Comparison of ENCODE assay signal across 24 cellular contexts in genomic region chr1:204360314-204360713, GRCh38. TPM values are rescaled to one million over a fixed set of nuclear protein-coding genes. Genes with fewer than 3 reads are reported as not detected.
DNase-seq lines count a peak whose midpoint lies in the region; ATAC-seq and TF ChIP-seq lines count a peak whose summit lies in the region.
"Had no signal": no experiment of that assay in that cellular context is flagged by ENCODE, and none has a peak within 500 bp of the region (broad histone marks: within the 10 kb centered on the region; RNA-seq: fewer than 3 reads in every experiment).

No MANE protein-coding gene starts in this region.

- DNase-seq in GM23248 (no peak), NT2/D1 (ENCODE audit: low read depth, low spot score) (no peak), chondrocyte (ENCODE audit: low spot score) (no peak), neural progenitor cell (ENCODE audit: low spot score) (no peak), Calu3 (no peak), head of caudate nucleus (no peak)
- DNase-seq: activated CD4-positive, alpha-beta T cell treated with anti-CD3 and anti-CD28 coated beads, Interleukin-2, amount 50 U/mL, for 4 hours; cortex of kidney; effector memory CD8-positive, alpha-beta T cell; islet precursor cell; NCI-H748 treated with DMSO at 0.1 percent for 48 hours; stimulated activated CD4-positive, alpha-beta T cell treated with anti-CD3 and anti-CD28 coated beads, Interleukin-12 subunit alpha, Interleukin-12 subunit beta, amount 100 ng/mL, for 4 hours; stimulated activated CD4-positive, alpha-beta T cell treated with anti-CD3 and anti-CD28 coated beads, Interleukin-2, amount 100 ng/mL, for 48 hours; stomach; T-cell; thyroid gland had no signal

- no TSS peak for BruUV-seq in Calu3 (replicated peaks; lab: Mats Ljungman, UMichigan)

- H3K4me3 ChIP-seq in GM23248 = no peak overlapping the region
- H3K4me3 ChIP-seq in NT2/D1 (ENCODE audit: insufficient read length, low read depth) = no peak overlapping the region
- H3K4me3 ChIP-seq in neural progenitor cell = no peak overlapping the region
- H3K4me3 ChIP-seq: left lung, SJSA1, thyroid gland had no signal

- no peak overlapping the region for H3K4me3 Mint-ChIP-seq in chondrocyte (ENCODE audit: unreplicated experiment)
- peak overlapping the region; percentile 21 for H3K4me3 Mint-ChIP-seq in neural progenitor cell
- H3K4me3 Mint-ChIP-seq in Calu3 (ENCODE audit: low read depth, unreplicated experiment) = no peak overlapping the region
- H3K4me3 Mint-ChIP-seq: activated naive CD4-positive, alpha-beta T cell treated with anti-CD3 and anti-CD28 coated beads for 36 hours; effector memory CD8-positive, alpha-beta T cell; T-cell had no signal

- peak; percentile 4 for TF ChIP-seq CTCF in chondrocyte (IDR thresholded peaks at IDR 0.05)
- TF ChIP-seq CTCF in neural progenitor cell (IDR thresholded peaks at IDR 0.05) = no peak
- TF ChIP-seq CTCF in Calu3 (IDR thresholded peaks at IDR 0.05; ENCODE audit: unreplicated experiment) = no peak

- intact Hi-C loops in Calu3 (cut with micrococcal nuclease; ENCODE audit: unreplicated experiment) = loop anchor here (5.0 kb wide), 1 partner anchor 498 kb away; the partner anchor contains the start of gene SNRPE
- intact Hi-C loops in head of caudate nucleus (cut with DNase I) = loop anchor here (5.0 to 10.0 kb wide), 4 partner anchors 103 to 496 kb away; partner anchors contain the start of genes GOLT1A and SNRPE

- no peaks in the 10 kb centered on the region for H3K27me3 ChIP-seq in GM23248 (replicated peaks; ENCODE audit: insufficient read depth)
- peaks cover 34% of the 10 kb centered on the region for H3K27me3 ChIP-seq in NT2/D1 (ENCODE audit: insufficient read depth, insufficient read length)
- peaks cover 31% of the 10 kb centered on the region for H3K27me3 ChIP-seq in neural progenitor cell
- H3K27me3 ChIP-seq: SJSA1, thyroid gland had no signal

- in situ Hi-C loops in GM23248 (cut with MboI) = loop anchor here (5.0 to 10.0 kb wide), 2 partner anchors 193 to 496 kb away; partner anchors contain the start of genes REN and SNRPE

- ATAC-seq in GM19328 (IDR thresholded peaks at IDR 0.05; ENCODE audit: unreplicated experiment) = no peak
- ATAC-seq: effector memory CD8-positive, alpha-beta T cell; HCT116; left lung; T-cell had no signal

- 62 to 86% methylated on average over 3 to 4 of the region's 4 CpGs for WGBS in GM23248 (ENCODE audit: low coverage in 1 of 2, low lambda C conversion rate in 2 of 2, missing lambda C conversion rate in 2 of 2), 2 experiments

- H3K4me1 Mint-ChIP-seq in chondrocyte (ENCODE audit: low read depth) (peaks cover 8% of the 10 kb centered on the region), neural progenitor cell (peaks cover 61% of the 10 kb centered on the region), Calu3 (ENCODE audit: low read depth, unreplicated experiment) (peaks cover 34% of the 10 kb centered on the region)

- H3K4me1 ChIP-seq in GM23248 (ENCODE audit: insufficient read depth) (peaks cover 12% of the 10 kb centered on the region), NT2/D1 (ENCODE audit: insufficient read depth, insufficient read length) (peaks cover 16% of the 10 kb centered on the region), neural progenitor cell (peaks cover 31% of the 10 kb centered on the region)

- H4K20me1 ChIP-seq in GM23248 (ENCODE audit: insufficient read depth) (no peaks in the 10 kb centered on the region), neural progenitor cell (ENCODE audit: low read depth) (no peaks in the 10 kb centered on the region)

- H3K27ac ChIP-seq in GM23248 (no peak overlapping the region), neural progenitor cell (no peak overlapping the region)
- H3K27ac ChIP-seq: left lung, prostate gland, SJSA1, thyroid gland had no signal

- H3K36me3 ChIP-seq in GM23248 (ENCODE audit: low read depth) = no peaks in the 10 kb centered on the region
- no peaks in the 10 kb centered on the region for H3K36me3 ChIP-seq in NT2/D1 (ENCODE audit: insufficient read depth, insufficient read length, low read length)
- H3K36me3 ChIP-seq in neural progenitor cell = no peaks in the 10 kb centered on the region
- H3K36me3 ChIP-seq: left lung, prostate gland, SJSA1, stomach, thyroid gland had no signal

- H3K79me2 ChIP-seq in GM23248 (ENCODE audit: insufficient read depth) (no peaks in the 10 kb centered on the region), neural progenitor cell (ENCODE audit: low read depth) (no peaks in the 10 kb centered on the region)

- H3K9me2 ChIP-seq in GM23248 (ENCODE audit: insufficient read depth) = no peaks in the 10 kb centered on the region

- H3K27me3 Mint-ChIP-seq in chondrocyte (ENCODE audit: low read depth) (peaks cover 21% of the 10 kb centered on the region), neural progenitor cell (ENCODE audit: insufficient read depth, low read depth) (peaks cover 5% of the 10 kb centered on the region), Calu3 (ENCODE audit: unreplicated experiment) (no peaks in the 10 kb centered on the region)

- H3K9me3 Mint-ChIP-seq in chondrocyte (ENCODE audit: low read depth) = no peaks in the 10 kb centered on the region
- H3K9me3 Mint-ChIP-seq in neural progenitor cell = no peaks in the 10 kb centered on the region
- no peaks in the 10 kb centered on the region for H3K9me3 Mint-ChIP-seq in Calu3 (ENCODE audit: low read depth, unreplicated experiment)
- H3K9me3 Mint-ChIP-seq: activated naive CD4-positive, alpha-beta T cell treated with anti-CD3 and anti-CD28 coated beads for 36 hours; effector memory CD8-positive, alpha-beta T cell; T-cell had no signal

- H2AFZ ChIP-seq in GM23248 (peak overlapping the region; percentile 9; the same call in 1 of the 2 replicates), neural progenitor cell (replicated peaks) (no peak overlapping the region)

- no peaks in the 10 kb centered on the region for H3F3A ChIP-seq in GM23248 (ENCODE audit: insufficient read depth)
- peaks cover 27% of the 10 kb centered on the region for H3F3A ChIP-seq in neural progenitor cell (ENCODE audit: low read depth)

- no peaks in the 10 kb centered on the region for H3K36me3 Mint-ChIP-seq in chondrocyte (ENCODE audit: low read depth)
- no peaks in the 10 kb centered on the region for H3K36me3 Mint-ChIP-seq in neural progenitor cell
- H3K36me3 Mint-ChIP-seq in Calu3 (ENCODE audit: insufficient read depth, unreplicated experiment) = peaks cover 9% of the 10 kb centered on the region
- H3K36me3 Mint-ChIP-seq: T-cell had no signal

- CTCF ChIA-PET in Calu3 (lab: Charles Lee) = interaction anchor here (0.5 to 4.8 kb wide), 2 partner anchors 101 to 168 kb away, joined by 4 to 39 read pairs; no protein-coding TSS in a partner anchor

- H3K9ac ChIP-seq in GM23248 = no peak overlapping the region
- H3K9ac ChIP-seq in NT2/D1 (ENCODE audit: insufficient read length, low read depth) = peak overlapping the region; percentile 15
- no peak overlapping the region for H3K9ac ChIP-seq in neural progenitor cell

- H3K9me3 ChIP-seq in GM23248 (ENCODE audit: low read depth) (no peaks in the 10 kb centered on the region), NT2/D1 (ENCODE audit: insufficient read depth, low read length) (no peaks in the 10 kb centered on the region), neural progenitor cell (ENCODE audit: low read depth) (no peaks in the 10 kb centered on the region)
- H3K9me3 ChIP-seq: Caco-2, left lung, prostate gland, SJSA1, stomach, thyroid gland had no signal

- H3K4me2 ChIP-seq in GM23248 (ENCODE audit: unreplicated experiment) (no peak overlapping the region), neural progenitor cell (peak overlapping the region; percentile 72)

- H3K27ac Mint-ChIP-seq in chondrocyte (ENCODE audit: unreplicated experiment) (no peak overlapping the region), neural progenitor cell (no peak overlapping the region), Calu3 (ENCODE audit: unreplicated experiment) (no peak overlapping the region)
- H3K27ac Mint-ChIP-seq: activated naive CD4-positive, alpha-beta T cell treated with anti-CD3 and anti-CD28 coated beads for 36 hours; effector memory CD8-positive, alpha-beta T cell; T-cell had no signal

RNA-seq across cellular contexts. Expression of gene PLEKHA6, which starts 0.6 kb away (rescaled TPM):
- total RNA-seq in GM23248 (2014; rRNA removed; shearing (Covaris generic)) = 7.3 and 8.3 TPM in 2 replicates
- 4.5 and 5.5 TPM in 2 replicates for polyA plus RNA-seq in GM23248 (2016; fragmentation: Nextera tagmentation; extraction: Ambion mirVana)
- 0.15 to 1.4 TPM (median 0.51 TPM) in 3 replicates for total RNA-seq in chondrocyte
- 0.58 and 1.5 TPM in 2 replicates for total RNA-seq in neural progenitor cell (ENCODE audit: low replicate concordance)
- total RNA-seq in Calu3 (2022) = 94.9 and 101 TPM in 2 replicates
- total RNA-seq: G401 had no signal

RNA-seq across cellular contexts. Expression of gene PPP1R15B, which starts 51.3 kb away (rescaled TPM):
- 27.6 and 28.4 TPM in 2 replicates for total RNA-seq in GM23248 (2014; rRNA removed; shearing (Covaris generic))
- 14.5 and 15.4 TPM in 2 replicates for polyA plus RNA-seq in GM23248 (2016; fragmentation: Nextera tagmentation; extraction: Ambion mirVana)
- total RNA-seq in chondrocyte (29.7 to 41.0 TPM (median 40.9 TPM) in 3 replicates), neural progenitor cell (ENCODE audit: low replicate concordance) (25.0 and 32.7 TPM in 2 replicates), Calu3 (2022) (65.2 and 68.8 TPM in 2 replicates)

Comparison
In these comparisons a context has a peak if more than half of its experiments do, and no peak if none do; other contexts are left out.
1. RNA of gene PLEKHA6, which starts 0.6 kb away (total RNA-seq): 94.9 to 101 TPM in Calu3; 7.3 to 8.3 TPM in GM23248, 0.58 to 1.5 TPM in neural progenitor cell and 0.15 to 1.4 TPM in chondrocyte; every median in the first group is over 10 times any median in the second.